In the genomic region with DNA sequence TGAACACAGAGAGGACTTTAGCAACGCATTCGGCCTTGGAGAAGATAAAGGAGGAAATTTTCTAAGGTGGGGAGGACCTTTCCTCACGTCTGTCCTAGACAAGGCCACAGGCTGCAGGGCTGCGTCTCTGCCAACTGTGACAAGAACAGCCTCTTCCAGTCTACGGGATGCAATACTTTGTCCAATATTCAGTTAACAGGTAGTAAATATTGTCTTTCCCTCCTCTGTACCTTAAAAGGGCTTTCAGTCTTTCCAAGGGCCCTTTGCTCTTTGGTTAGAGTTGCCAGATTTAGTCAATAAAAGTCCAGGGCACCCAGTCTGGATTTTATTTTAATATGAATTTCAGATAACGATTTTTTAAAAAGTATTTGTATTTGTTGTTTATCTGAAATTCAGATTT, we compare ENCODE assay signal across 1 cellular context.
TF ChIP-seq lines count a peak whose summit lies in the region.

No MANE protein-coding gene starts in this region.

TF ChIP-seq in liver, 16 proteins besides CTCF, POLR2A, EP300 and RAD21 (continued from another document):
- TF ChIP-seq EGR1 (IDR thresholded peaks at IDR 0.05; ENCODE audit: low read depth in 2 of 2) = no peak
- TF ChIP-seq HNF4G (IDR thresholded peaks at IDR 0.05) = peak; percentile 40
- peak; percentile 31 for TF ChIP-seq YY1 (IDR thresholded peaks at IDR 0.05)
- no peak for TF ChIP-seq JUND (IDR thresholded peaks at IDR 0.05)
- no peak for TF ChIP-seq ATF3 (IDR thresholded peaks at IDR 0.05)
